In genomic region chrX:65903750-65904149, GRCh38 we compare ENCODE assay signal across 30 cellular contexts.
"Had no signal": no experiment of that assay in that cellular context is flagged by ENCODE, and none has a peak within 500 bp of the region (broad histone marks: within the 10 kb centered on the region; RNA-seq: fewer than 3 reads in every experiment).

No MANE protein-coding gene starts in this region.

- H3K36me3 ChIP-seq: neural progenitor cell, ovary, spleen, suprapubic skin, tibial artery, upper lobe of left lung, vagina had no signal

- ATAC-seq: naive thymus-derived CD8-positive, alpha-beta T cell; psoas muscle; right cardiac atrium; sciatic nerve; stimulated activated memory B cell treated with anti-CD40 and anti-IgM and Interleukin-4, amounts not matched to agents 10 μg/mL and 1 μg/mL and 100 μg/mL, for 72 hours; stimulated activated naive CD8-positive, alpha-beta T cell treated with anti-CD3 and anti-CD28 coated beads, Interleukin-15, amount 100 ng/mL, for 72 hours; stimulated activated naive CD8-positive, alpha-beta T cell treated with anti-CD3 and anti-CD28 coated beads, Interleukin-15, Interleukin-2, amounts not matched to agents 100 U/mL and 50 U/mL, for 24 hours had no signal

- H3K4me1 ChIP-seq: neural progenitor cell, parathyroid adenoma, psoas muscle, spleen, suprapubic skin, testis, tibial artery, upper lobe of left lung, vagina had no signal

- H3K27me3 ChIP-seq: neural progenitor cell, ovary, spleen, suprapubic skin, testis, tibial artery, upper lobe of left lung, vagina had no signal

- H3K4me2 ChIP-seq: neural progenitor cell, smooth muscle cell had no signal

- DNase-seq: naive B cell; naive thymus-derived CD8-positive, alpha-beta T cell; occipital lobe; ovary; posterior cingulate gyrus; psoas muscle; right cardiac atrium; spleen; stimulated activated CD4-positive, alpha-beta T cell treated with anti-CD3 and anti-CD28 coated beads, Interleukin-12 subunit alpha, Interleukin-12 subunit beta, amount 100 ng/mL, for 4 hours; stimulated activated CD4-positive, alpha-beta T cell treated with anti-CD3 and anti-CD28 coated beads, Interleukin-1b, Interleukin-23, amount 100 ng/mL, for 48 hours; stimulated activated CD4-positive, alpha-beta T cell treated with anti-CD3 and anti-CD28 coated beads, Interleukin-4, amount 100 ng/mL, for 1 hour; stimulated activated CD4-positive, alpha-beta T cell treated with anti-CD3 and anti-CD28 coated beads, Interleukin-4, amount 100 ng/mL, for 4 hours; stimulated activated CD8-positive, alpha-beta memory T cell treated with anti-CD3 and anti-CD28 coated beads, Interleukin-4, amount 100 ng/mL, for 48 hours; stimulated activated naive CD4-positive, alpha-beta T cell; stimulated activated naive CD8-positive, alpha-beta T cell treated with anti-CD3 and anti-CD28 coated beads, Interleukin-15, amount 100 ng/mL, for 72 hours; stimulated activated naive CD8-positive, alpha-beta T cell treated with anti-CD3 and anti-CD28 coated beads, Interleukin-15, Interleukin-2, amounts not matched to agents 100 U/mL and 50 U/mL, for 24 hours; substantia nigra; testis; tibial artery; trophoblast cell; upper lobe of left lung had no signal

- FAIRE-seq: urothelium cell line had no signal

- H3K79me2 ChIP-seq: parathyroid adenoma had no signal

- H2AFZ ChIP-seq: neural progenitor cell, parathyroid adenoma had no signal

- H3K9me3 ChIP-seq: ovary, psoas muscle, spleen, suprapubic skin, testis, tibial artery, upper lobe of left lung, vagina had no signal

- H3K9ac ChIP-seq: neural progenitor cell, parathyroid adenoma had no signal

- H3K4me3 ChIP-seq: neural progenitor cell, ovary, psoas muscle, skin epidermis, smooth muscle cell, spleen, suprapubic skin, testis, tibial artery, upper lobe of left lung, vagina had no signal

- H3K27ac ChIP-seq: neural progenitor cell, ovary, parathyroid adenoma, psoas muscle, skin epidermis, spleen, suprapubic skin, testis, tibial artery, upper lobe of left lung, vagina had no signal
